In the genomic region with DNA sequence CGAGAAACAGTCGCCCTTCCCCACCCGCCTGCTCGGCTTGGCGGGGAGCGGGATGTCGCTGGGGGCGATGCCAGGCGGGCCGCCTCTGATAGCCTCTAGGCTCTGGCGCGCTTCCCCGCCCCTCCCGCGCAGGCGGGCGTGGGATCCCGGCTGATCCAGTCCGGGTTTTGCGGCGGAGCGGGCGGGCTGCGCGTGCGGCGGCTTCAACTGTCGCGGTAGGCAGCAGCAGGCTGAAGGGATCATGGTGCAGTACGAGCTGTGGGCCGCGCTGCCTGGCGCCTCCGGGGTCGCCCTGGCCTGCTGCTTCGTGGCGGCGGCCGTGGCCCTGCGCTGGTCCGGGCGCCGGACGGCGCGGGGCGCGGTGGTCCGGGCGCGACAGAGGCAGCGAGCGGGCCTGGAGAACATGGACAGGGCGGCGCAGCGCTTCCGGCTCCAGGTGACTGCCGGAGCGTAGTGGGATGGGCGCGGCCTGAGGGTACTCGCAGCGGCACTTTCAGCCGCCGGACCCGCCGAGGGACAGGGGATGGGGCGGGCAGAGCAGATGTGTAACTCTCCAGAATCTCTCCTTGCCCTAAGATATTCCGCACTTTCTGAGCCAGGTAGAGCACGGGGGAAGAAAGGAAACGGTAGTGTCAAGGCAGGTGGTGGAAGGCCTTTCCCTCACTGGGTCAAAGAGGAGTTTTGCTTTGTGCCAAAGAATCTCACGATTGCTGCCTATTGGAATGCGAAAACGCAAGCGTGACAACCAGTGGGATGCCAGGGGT, we compare ENCODE assay signal across 1 cellular context.
TF ChIP-seq lines count a peak whose summit lies in the region.

A gene (plus strand): TSS at position 210 of the 764 bp plus-strand sequence. CDS start 32 bp downstream, at position 242.

TF ChIP-seq in WTC11, 78 proteins besides CTCF, POLR2A, EP300 and RAD21 (continued from another document and continues in another):
- TF ChIP-seq, protein P1, sequence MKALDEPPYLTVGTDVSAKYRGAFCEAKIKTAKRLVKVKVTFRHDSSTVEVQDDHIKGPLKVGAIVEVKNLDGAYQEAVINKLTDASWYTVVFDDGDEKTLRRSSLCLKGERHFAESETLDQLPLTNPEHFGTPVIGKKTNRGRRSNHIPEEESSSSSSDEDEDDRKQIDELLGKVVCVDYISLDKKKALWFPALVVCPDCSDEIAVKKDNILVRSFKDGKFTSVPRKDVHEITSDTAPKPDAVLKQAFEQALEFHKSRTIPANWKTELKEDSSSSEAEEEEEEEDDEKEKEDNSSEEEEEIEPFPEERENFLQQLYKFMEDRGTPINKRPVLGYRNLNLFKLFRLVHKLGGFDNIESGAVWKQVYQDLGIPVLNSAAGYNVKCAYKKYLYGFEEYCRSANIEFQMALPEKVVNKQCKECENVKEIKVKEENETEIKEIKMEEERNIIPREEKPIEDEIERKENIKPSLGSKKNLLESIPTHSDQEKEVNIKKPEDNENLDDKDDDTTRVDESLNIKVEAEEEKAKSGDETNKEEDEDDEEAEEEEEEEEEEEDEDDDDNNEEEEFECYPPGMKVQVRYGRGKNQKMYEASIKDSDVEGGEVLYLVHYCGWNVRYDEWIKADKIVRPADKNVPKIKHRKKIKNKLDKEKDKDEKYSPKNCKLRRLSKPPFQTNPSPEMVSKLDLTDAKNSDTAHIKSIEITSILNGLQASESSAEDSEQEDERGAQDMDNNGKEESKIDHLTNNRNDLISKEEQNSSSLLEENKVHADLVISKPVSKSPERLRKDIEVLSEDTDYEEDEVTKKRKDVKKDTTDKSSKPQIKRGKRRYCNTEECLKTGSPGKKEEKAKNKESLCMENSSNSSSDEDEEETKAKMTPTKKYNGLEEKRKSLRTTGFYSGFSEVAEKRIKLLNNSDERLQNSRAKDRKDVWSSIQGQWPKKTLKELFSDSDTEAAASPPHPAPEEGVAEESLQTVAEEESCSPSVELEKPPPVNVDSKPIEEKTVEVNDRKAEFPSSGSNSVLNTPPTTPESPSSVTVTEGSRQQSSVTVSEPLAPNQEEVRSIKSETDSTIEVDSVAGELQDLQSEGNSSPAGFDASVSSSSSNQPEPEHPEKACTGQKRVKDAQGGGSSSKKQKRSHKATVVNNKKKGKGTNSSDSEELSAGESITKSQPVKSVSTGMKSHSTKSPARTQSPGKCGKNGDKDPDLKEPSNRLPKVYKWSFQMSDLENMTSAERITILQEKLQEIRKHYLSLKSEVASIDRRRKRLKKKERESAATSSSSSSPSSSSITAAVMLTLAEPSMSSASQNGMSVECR (CRISPR knock-in tag; IDR thresholded peaks at IDR 0.05; ENCODE audit: borderline replicate concordance), result peak; percentile 94
- TF ChIP-seq, protein P2, sequence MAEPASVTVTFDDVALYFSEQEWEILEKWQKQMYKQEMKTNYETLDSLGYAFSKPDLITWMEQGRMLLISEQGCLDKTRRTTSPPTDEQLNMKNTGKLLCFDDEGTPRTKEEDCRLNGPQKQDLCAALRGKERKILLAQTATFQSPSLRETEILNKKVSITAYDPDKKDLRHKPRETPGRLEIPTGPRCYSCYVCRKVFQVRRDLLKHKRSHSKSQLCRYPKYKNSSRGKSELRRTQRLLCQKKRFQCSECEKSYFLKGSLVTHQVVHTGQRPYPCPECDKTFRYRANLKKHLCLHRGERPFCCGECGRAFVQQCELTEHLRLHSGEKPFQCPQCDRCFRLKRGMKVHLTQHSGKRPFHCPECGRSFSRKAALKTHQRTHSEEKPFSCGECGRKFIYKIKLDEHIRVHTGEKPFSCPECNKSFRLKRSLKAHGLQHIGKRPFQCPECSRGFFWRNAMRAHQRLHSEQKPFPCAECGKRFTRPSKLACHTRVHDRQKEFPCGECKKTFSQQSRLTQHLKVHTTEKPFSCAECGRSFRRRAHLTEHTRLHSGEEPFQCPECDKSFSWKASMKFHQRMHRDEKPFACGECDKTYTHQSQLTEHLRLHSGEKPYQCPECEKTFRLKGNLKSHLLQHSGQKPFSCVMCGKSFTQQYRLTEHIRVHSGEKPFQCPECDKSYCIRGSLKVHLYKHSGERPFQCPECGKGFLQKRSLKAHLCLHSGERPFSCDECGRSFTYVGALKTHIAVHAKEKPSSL (CRISPR knock-in tag; conservative IDR thresholded peaks at IDR 0.05), result no peak
- TF ChIP-seq PRRX2 (CRISPR knock-in tag; IDR thresholded peaks at IDR 0.05) (no peak), ZNF138 (CRISPR knock-in tag; conservative IDR thresholded peaks at IDR 0.05) (no peak), CREB1 (CRISPR knock-in tag; IDR thresholded peaks at IDR 0.05) (no peak), RELA (CRISPR knock-in tag; IDR thresholded peaks at IDR 0.05; ENCODE audit: borderline replicate concordance) (peak; percentile 91), CBFB (CRISPR knock-in tag; IDR thresholded peaks at IDR 0.05; ENCODE audit: low read depth) (peak; percentile 73; the same call in 1 of the 2 replicates), NR2C2 (CRISPR knock-in tag; IDR thresholded peaks at IDR 0.05) (no peak), ZNF671 (CRISPR knock-in tag; IDR thresholded peaks at IDR 0.05) (no peak), ZNF317 (CRISPR knock-in tag; IDR thresholded peaks at IDR 0.05; ENCODE audit: borderline replicate concordance, low read depth) (peak; percentile 55; the same call in 1 of the 2 replicates), GABPB1 (CRISPR knock-in tag; IDR thresholded peaks at IDR 0.05) (peak; percentile 76), ETV6 (CRISPR knock-in tag; IDR thresholded peaks at IDR 0.05) (peak; percentile 91), TCF7 (CRISPR knock-in tag; IDR thresholded peaks at IDR 0.05; ENCODE audit: low read depth) (0 out of 2 replicates have a peak, but pooled peaks have one; percentile 21), NR1H2 (CRISPR knock-in tag; IDR thresholded peaks at IDR 0.05) (no peak), FOXK1 (CRISPR knock-in tag; IDR thresholded peaks at IDR 0.05) (peak; percentile 79), EMX1 (CRISPR knock-in tag; IDR thresholded peaks at IDR 0.05) (no peak), MYBL2 (CRISPR knock-in tag; IDR thresholded peaks at IDR 0.05) (peak; percentile 70; the same call in 1 of the 2 replicates), NFE2L1 (CRISPR knock-in tag; IDR thresholded peaks at IDR 0.05) (peak; percentile 92; the same call in 1 of the 2 replicates), JAZF1 (CRISPR knock-in tag; IDR thresholded peaks at IDR 0.05) (no peak), SMAD4 (CRISPR knock-in tag; IDR thresholded peaks at IDR 0.05) (peak; percentile 53; the same call in 1 of the 2 replicates), FOXP1 (CRISPR knock-in tag; IDR thresholded peaks at IDR 0.05; ENCODE audit: borderline replicate concordance) (peak; percentile 98), ZNF423 (CRISPR knock-in tag; IDR thresholded peaks at IDR 0.05) (no peak), NFYB (CRISPR knock-in tag; conservative IDR thresholded peaks at IDR 0.05; ENCODE audit: low read depth) (no peak; the same call in 1 of the 2 replicates)
- TF ChIP-seq, protein P3, sequence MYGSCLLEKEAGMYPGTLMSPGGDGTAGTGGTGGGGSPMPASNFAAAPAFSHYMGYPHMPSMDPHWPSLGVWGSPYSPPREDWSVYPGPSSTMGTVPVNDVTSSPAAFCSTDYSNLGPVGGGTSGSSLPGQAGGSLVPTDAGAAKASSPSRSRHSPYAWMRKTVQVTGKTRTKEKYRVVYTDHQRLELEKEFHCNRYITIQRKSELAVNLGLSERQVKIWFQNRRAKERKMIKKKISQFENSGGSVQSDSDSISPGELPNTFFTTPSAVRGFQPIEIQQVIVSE (CRISPR knock-in tag; IDR thresholded peaks at IDR 0.05; ENCODE audit: borderline replicate concordance), result no peak
- TF ChIP-seq, protein P4, sequence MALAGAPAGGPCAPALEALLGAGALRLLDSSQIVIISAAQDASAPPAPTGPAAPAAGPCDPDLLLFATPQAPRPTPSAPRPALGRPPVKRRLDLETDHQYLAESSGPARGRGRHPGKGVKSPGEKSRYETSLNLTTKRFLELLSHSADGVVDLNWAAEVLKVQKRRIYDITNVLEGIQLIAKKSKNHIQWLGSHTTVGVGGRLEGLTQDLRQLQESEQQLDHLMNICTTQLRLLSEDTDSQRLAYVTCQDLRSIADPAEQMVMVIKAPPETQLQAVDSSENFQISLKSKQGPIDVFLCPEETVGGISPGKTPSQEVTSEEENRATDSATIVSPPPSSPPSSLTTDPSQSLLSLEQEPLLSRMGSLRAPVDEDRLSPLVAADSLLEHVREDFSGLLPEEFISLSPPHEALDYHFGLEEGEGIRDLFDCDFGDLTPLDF (CRISPR knock-in tag; IDR thresholded peaks at IDR 0.05), result no peak
- TF ChIP-seq, protein P5, sequence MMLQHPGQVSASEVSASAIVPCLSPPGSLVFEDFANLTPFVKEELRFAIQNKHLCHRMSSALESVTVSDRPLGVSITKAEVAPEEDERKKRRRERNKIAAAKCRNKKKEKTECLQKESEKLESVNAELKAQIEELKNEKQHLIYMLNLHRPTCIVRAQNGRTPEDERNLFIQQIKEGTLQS (CRISPR knock-in tag; conservative IDR thresholded peaks at IDR 0.05), result 0 out of 2 replicates have a peak, but pooled peaks have one; percentile 14
- TF ChIP-seq, protein P6, sequence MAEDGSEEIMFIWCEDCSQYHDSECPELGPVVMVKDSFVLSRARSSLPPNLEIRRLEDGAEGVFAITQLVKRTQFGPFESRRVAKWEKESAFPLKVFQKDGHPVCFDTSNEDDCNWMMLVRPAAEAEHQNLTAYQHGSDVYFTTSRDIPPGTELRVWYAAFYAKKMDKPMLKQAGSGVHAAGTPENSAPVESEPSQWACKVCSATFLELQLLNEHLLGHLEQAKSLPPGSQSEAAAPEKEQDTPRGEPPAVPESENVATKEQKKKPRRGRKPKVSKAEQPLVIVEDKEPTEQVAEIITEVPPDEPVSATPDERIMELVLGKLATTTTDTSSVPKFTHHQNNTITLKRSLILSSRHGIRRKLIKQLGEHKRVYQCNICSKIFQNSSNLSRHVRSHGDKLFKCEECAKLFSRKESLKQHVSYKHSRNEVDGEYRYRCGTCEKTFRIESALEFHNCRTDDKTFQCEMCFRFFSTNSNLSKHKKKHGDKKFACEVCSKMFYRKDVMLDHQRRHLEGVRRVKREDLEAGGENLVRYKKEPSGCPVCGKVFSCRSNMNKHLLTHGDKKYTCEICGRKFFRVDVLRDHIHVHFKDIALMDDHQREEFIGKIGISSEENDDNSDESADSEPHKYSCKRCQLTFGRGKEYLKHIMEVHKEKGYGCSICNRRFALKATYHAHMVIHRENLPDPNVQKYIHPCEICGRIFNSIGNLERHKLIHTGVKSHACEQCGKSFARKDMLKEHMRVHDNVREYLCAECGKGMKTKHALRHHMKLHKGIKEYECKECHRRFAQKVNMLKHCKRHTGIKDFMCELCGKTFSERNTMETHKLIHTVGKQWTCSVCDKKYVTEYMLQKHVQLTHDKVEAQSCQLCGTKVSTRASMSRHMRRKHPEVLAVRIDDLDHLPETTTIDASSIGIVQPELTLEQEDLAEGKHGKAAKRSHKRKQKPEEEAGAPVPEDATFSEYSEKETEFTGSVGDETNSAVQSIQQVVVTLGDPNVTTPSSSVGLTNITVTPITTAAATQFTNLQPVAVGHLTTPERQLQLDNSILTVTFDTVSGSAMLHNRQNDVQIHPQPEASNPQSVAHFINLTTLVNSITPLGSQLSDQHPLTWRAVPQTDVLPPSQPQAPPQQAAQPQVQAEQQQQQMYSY (CRISPR knock-in tag; IDR thresholded peaks at IDR 0.05), result peak; percentile 100
- TF ChIP-seq, protein P7, sequence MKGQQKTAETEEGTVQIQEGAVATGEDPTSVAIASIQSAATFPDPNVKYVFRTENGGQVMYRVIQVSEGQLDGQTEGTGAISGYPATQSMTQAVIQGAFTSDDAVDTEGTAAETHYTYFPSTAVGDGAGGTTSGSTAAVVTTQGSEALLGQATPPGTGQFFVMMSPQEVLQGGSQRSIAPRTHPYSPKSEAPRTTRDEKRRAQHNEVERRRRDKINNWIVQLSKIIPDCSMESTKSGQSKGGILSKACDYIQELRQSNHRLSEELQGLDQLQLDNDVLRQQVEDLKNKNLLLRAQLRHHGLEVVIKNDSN (CRISPR knock-in tag; IDR thresholded peaks at IDR 0.05), result peak; percentile 53; the same call in 1 of the 2 replicates
- TF ChIP-seq, protein P8, sequence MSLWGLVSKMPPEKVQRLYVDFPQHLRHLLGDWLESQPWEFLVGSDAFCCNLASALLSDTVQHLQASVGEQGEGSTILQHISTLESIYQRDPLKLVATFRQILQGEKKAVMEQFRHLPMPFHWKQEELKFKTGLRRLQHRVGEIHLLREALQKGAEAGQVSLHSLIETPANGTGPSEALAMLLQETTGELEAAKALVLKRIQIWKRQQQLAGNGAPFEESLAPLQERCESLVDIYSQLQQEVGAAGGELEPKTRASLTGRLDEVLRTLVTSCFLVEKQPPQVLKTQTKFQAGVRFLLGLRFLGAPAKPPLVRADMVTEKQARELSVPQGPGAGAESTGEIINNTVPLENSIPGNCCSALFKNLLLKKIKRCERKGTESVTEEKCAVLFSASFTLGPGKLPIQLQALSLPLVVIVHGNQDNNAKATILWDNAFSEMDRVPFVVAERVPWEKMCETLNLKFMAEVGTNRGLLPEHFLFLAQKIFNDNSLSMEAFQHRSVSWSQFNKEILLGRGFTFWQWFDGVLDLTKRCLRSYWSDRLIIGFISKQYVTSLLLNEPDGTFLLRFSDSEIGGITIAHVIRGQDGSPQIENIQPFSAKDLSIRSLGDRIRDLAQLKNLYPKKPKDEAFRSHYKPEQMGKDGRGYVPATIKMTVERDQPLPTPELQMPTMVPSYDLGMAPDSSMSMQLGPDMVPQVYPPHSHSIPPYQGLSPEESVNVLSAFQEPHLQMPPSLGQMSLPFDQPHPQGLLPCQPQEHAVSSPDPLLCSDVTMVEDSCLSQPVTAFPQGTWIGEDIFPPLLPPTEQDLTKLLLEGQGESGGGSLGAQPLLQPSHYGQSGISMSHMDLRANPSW (CRISPR knock-in tag; conservative IDR thresholded peaks at IDR 0.05; ENCODE audit: low read depth), result peak; percentile 84; the same call in 1 of the 2 replicates
- TF ChIP-seq, protein P9, sequence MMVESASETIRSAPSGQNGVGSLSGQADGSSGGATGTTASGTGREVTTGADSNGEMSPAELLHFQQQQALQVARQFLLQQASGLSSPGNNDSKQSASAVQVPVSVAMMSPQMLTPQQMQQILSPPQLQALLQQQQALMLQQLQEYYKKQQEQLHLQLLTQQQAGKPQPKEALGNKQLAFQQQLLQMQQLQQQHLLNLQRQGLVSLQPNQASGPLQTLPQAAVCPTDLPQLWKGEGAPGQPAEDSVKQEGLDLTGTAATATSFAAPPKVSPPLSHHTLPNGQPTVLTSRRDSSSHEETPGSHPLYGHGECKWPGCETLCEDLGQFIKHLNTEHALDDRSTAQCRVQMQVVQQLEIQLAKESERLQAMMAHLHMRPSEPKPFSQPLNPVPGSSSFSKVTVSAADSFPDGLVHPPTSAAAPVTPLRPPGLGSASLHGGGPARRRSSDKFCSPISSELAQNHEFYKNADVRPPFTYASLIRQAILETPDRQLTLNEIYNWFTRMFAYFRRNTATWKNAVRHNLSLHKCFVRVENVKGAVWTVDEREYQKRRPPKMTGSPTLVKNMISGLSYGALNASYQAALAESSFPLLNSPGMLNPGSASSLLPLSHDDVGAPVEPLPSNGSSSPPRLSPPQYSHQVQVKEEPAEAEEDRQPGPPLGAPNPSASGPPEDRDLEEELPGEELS (CRISPR knock-in tag; IDR thresholded peaks at IDR 0.05), result peak; percentile 92
